11 cellular contexts compared by ENCODE assay signal in the genomic region with DNA sequence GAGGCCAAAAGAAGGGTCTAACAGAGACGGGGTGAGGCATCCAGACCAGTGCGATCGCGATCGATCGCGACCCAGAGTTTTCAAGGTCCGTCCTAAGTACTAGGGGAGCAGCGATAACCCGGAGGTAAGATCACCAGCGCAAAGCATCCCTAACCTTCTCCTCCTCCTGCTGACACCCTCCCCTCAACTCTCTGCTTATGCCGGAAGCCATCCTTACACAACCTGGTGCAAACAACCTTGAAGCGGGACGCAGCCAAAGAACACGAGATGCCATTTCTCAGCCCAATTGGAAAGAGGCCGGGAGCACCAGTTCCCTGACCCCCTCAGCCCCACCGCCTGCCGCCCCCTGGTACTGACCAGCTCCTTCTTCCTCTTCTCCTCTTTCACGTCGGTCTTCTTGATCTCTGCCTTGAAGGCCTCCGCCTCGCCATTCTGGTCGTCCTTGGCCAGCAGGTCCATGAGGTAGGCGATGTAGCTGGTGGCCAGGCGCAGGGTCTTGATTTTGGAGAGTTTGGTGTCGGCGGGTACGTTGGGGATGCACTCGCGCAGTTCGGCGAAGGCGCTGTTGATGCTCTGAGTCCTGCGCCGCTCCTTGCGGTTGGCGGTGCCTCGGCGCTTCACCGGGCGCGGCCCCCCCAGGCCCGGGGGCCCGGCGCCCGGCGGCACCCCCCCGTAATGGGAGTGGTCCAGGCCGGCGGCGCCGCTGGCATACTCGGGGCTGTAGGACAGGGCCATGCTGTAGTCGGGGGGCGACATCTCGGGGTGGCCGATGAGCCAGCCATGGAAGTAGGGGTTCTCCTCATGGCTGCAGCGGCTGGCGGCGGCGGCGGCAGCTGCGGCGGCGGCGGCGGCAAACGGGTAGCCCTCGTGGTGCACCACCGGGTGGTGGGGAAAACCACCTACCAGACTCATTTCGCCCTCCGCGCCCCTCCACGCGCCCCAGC. TPM values are rescaled to one million over a fixed set of nuclear protein-coding genes. Genes with fewer than 3 reads are reported as not detected.
A peak's percentile ranks its signal among the peaks of the same experiment; 100 is the strongest.
DNase-seq lines count a peak whose midpoint lies in the region; ATAC-seq and TF ChIP-seq lines count a peak whose summit lies in the region.
"Had no signal": no experiment of that assay in that cellular context is flagged by ENCODE, and none has a peak within 500 bp of the region (broad histone marks: within the 10 kb centered on the region; RNA-seq: fewer than 3 reads in every experiment).

No MANE protein-coding gene starts in this region.

- H3K4me3 ChIP-seq in skeletal muscle tissue (ENCODE audit: low read length in 3 of 3) = peak overlapping the region; percentile 45 to 48 (median 48)

- H3K27me3 ChIP-seq in skeletal muscle tissue (ENCODE audit: control insufficient read depth in 3 of 3, insufficient read depth in 3 of 3, low read length in 3 of 3) = peaks cover 68 to 80% (median 75%) of the 10 kb centered on the region in 3 donors

- peaks cover 8 to 11% (median 10%) of the 10 kb centered on the region in 3 donors for H3K4me1 ChIP-seq in skeletal muscle tissue (ENCODE audit: control insufficient read depth in 3 of 3, insufficient read depth in 3 of 3, low read length in 3 of 3)

- peaks cover 0 to 7% (median 3%) of the 10 kb centered on the region in 3 donors for H3K9me3 ChIP-seq in skeletal muscle tissue (ENCODE audit: control insufficient read depth in 3 of 3, low read length in 3 of 3)
- H3K9me3 ChIP-seq: neutrophil had no signal

- peak; percentile 43 for DNase-seq in GM20000 (ENCODE audit: low spot score)
- peak; percentile 55 for DNase-seq in Right ventricle myocardium superior
- no peak for DNase-seq in NCI-H1694 (lab: John Stamatoyannopoulos, UW)
- no peak for DNase-seq in stimulated activated CD4-positive, alpha-beta T cell treated with anti-CD3 and anti-CD28 coated beads, Interleukin-1b, Interleukin-23, amount 100 ng/mL, for 48 hours
- DNase-seq in medulla oblongata (ENCODE audit: extremely low spot score) = no peak
- DNase-seq: activated effector memory CD4-positive, alpha-beta T cell treated with anti-CD3 and anti-CD28 coated beads, Interleukin-2, amount 50 U/mL, for 16 hours had no signal

- no peaks in the 10 kb centered on the region for H3K36me3 ChIP-seq in skeletal muscle tissue (ENCODE audit: control insufficient read depth in 3 of 3, insufficient read depth in 3 of 3, low read length in 3 of 3)
- H3K36me3 ChIP-seq: neutrophil had no signal

- H3K27ac ChIP-seq in skeletal muscle tissue (ENCODE audit: low read depth, low read length) = no peak overlapping the region
- H3K27ac ChIP-seq: neutrophil had no signal

- intact Hi-C loops in Right ventricle myocardium superior (cut with DNase I) = no loop called here

- no peak for ATAC-seq in SK-N-SH treated with all-trans-retinoic acid at 6 μM for 48 hours
- ATAC-seq in Right ventricle myocardium superior (ENCODE audit: poor library complexity) = peak; percentile 14
- ATAC-seq in HG02852 (IDR thresholded peaks at IDR 0.05; ENCODE audit: unreplicated experiment) = no peak

- TF ChIP-seq CTCF in GM20000 (IDR thresholded peaks at IDR 0.05; ENCODE audit: extremely low read depth, missing control alignments) = no peak

- peak overlapping the region in 1 of 3 donors; percentile 33 for H3K9ac ChIP-seq in skeletal muscle tissue (ENCODE audit: low read depth in 1 of 3, low read length in 3 of 3)

TF ChIP-seq in SK-N-SH treated with all-trans-retinoic acid at 6 μM for 48 hours, 23 proteins besides CTCF, POLR2A, EP300 and RAD21:
- TF ChIP-seq GLIS3 (CRISPR knock-in tag; IDR thresholded peaks at IDR 0.05) (0 out of 2 replicates have a peak, but pooled peaks have one; percentile 76), RARB (CRISPR knock-in tag; IDR thresholded peaks at IDR 0.05) (no peak), OSR1 (CRISPR knock-in tag; IDR thresholded peaks at IDR 0.05) (no peak), ZFP30 (CRISPR knock-in tag; IDR thresholded peaks at IDR 0.05) (no peak), TOX (CRISPR knock-in tag; IDR thresholded peaks at IDR 0.05; ENCODE audit: borderline replicate concordance) (no peak)

RNA-seq across cellular contexts. Expression of gene HAND2, which starts 1.4 kb away (rescaled TPM):
- total RNA-seq in Right ventricle myocardium superior = 142 TPM
- 1.0 TPM for total RNA-seq in skeletal muscle tissue
- total RNA-seq: M059J had no signal

Comparison
In these comparisons a context has a peak if more than half of its experiments do, and no peak if none do; other contexts are left out.
1. DNase-seq: peak in GM20000 (single experiment) and Right ventricle myocardium superior (single experiment); none in NCI-H1694 (single experiment), stimulated activated CD4-positive, alpha-beta T cell treated with anti-CD3 and anti-CD28 coated beads, Interleukin-1b, Interleukin-23, amount 100 ng/mL, for 48 hours (single experiment) and medulla oblongata (single experiment).
2. RNA of gene HAND2, which starts 1.4 kb away (total RNA-seq): 142 TPM in Right ventricle myocardium superior (single experiment); 1.0 TPM in skeletal muscle tissue (single experiment); every median in the first group is over 10 times any median in the second.